ENCODE assay signal across 8 cellular contexts in genomic region chr20:22339091-22339881, GRCh38.
DNase-seq lines count a peak whose midpoint lies in the region; ATAC-seq lines count a peak whose summit lies in the region.

No MANE protein-coding gene starts in this region.

- peaks cover 0 to 8% of the 10 kb centered on the region in 2 donors for H3K4me1 Mint-ChIP-seq in immature natural killer cell

- H3K27me3 Mint-ChIP-seq in immature natural killer cell (ENCODE audit: low read depth in 3 of 3): peaks cover 0 to 3% (median 2%) of the 10 kb centered on the region in 3 donors

- DNase-seq in Right ventricle myocardium superior (no peak), cardiac septum (ENCODE audit: low spot score) (no peak), HuH-7.5 (ENCODE audit: low spot score) (peak; percentile 53), NCI-H82 treated with DMSO at 0.1 percent for 48 hours (lab: John Stamatoyannopoulos, UW; ENCODE audit: unreplicated experiment) (peak; percentile 42), astrocyte of the hippocampus (ENCODE audit: low read depth, low spot score) (peak; percentile 67), immature natural killer cell (peak in 2 of 3 donors; percentile 4 to 7), islet precursor cell (no peak)
- DNase-seq in stimulated activated CD8-positive, alpha-beta memory T cell treated with anti-CD3 and anti-CD28 coated beads, Interleukin-4, amount 100 ng/mL, for 48 hours: peak; percentile 50

- no peaks in the 10 kb centered on the region for H3K9me3 Mint-ChIP-seq in immature natural killer cell

- H3K27ac Mint-ChIP-seq in immature natural killer cell: peak overlapping the region in 1 of 6 donors; percentile 59

- H3K36me3 Mint-ChIP-seq in immature natural killer cell: no peaks in the 10 kb centered on the region

- peak; percentile 65 for ATAC-seq in Right ventricle myocardium superior (ENCODE audit: poor library complexity)

- intact Hi-C loops in Right ventricle myocardium superior (cut with DNase I) (loop anchor here (5.0 to 10.0 kb wide), 2 partner anchors 343 to 996 kb away; no protein-coding TSS in a partner anchor), cardiac septum (cut with DNase I) (loop anchor here (1.0 to 5.0 kb wide), 2 partner anchors 345 to 1003 kb away; no protein-coding TSS in a partner anchor)

- no peak overlapping the region for H3K4me3 Mint-ChIP-seq in immature natural killer cell

Comparison
In these comparisons a context has a peak if more than half of its experiments do, and no peak if none do; other contexts are left out.
1. DNase-seq: peak in HuH-7.5 (single experiment), NCI-H82 treated with DMSO at 0.1 percent for 48 hours (single experiment), astrocyte of the hippocampus (single experiment), immature natural killer cell (2 of 3) and stimulated activated CD8-positive, alpha-beta memory T cell treated with anti-CD3 and anti-CD28 coated beads, Interleukin-4, amount 100 ng/mL, for 48 hours (single experiment); none in Right ventricle myocardium superior (single experiment), cardiac septum (single experiment) and islet precursor cell (single experiment).